ENCODE assay signal across 1 cellular context in the genomic region with DNA sequence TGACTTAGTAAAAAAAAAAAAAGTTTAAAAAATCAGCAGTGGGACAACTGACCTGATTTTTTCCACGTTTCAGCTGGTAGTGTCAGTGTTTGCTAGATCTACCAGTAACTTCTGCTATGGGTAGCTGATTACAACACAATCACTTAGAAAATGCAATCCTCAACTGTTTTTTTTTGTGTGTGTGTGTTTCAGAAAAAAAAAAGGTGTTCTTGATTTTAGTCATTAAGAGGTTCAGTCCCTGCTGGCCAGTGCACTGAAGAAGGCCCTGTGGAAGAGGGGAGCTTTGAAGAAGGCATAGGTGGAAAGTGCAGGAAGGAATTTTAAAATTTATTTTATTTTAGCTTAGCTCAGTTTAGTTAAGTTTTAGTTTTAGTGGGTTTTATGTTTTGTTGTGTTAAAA.
TF ChIP-seq lines count a peak whose summit lies in the region.

No MANE protein-coding gene starts in this region.

TF ChIP-seq in H1, 55 proteins besides CTCF, POLR2A, EP300 and RAD21:
- TF ChIP-seq TAF7 (optimal IDR thresholded peaks at IDR 0.05; ENCODE audit: borderline replicate concordance, low read depth, low read length): no peak
- no peak for TF ChIP-seq NANOG (IDR thresholded peaks at IDR 0.05; ENCODE audit: insufficient read depth, low read depth, low read length, poor library complexity, severe bottlenecking)
- TF ChIP-seq SIN3A (conservative IDR thresholded peaks at IDR 0.05 in 1 of 2, IDR thresholded peaks at IDR 0.05 in 1 of 2; ENCODE audit: low read depth in 1 of 2, low read length in 2 of 2): no peak
- no peak for TF ChIP-seq SP4 (IDR thresholded peaks at IDR 0.05; ENCODE audit: low read length)
- TF ChIP-seq SP1 (IDR thresholded peaks at IDR 0.05; ENCODE audit: low read depth, low read length): no peak
- no peak for TF ChIP-seq NRF1 (IDR thresholded peaks at IDR 0.05; ENCODE audit: low read depth, low read length)
- no peak for TF ChIP-seq BRCA1 (IDR thresholded peaks at IDR 0.05; ENCODE audit: low read depth, low read length)
